1 cellular context compared by ENCODE assay signal in genomic region chr1:205325334-205325884, GRCh38.
TF ChIP-seq lines count a peak whose summit lies in the region.

No MANE protein-coding gene starts in this region.

TF ChIP-seq in K562, 482 proteins besides CTCF, POLR2A, EP300 and RAD21:
- TF ChIP-seq ZBTB11 (CRISPR knock-in tag; IDR thresholded peaks at IDR 0.05) (no peak), CREB3 (tag; conservative IDR thresholded peaks at IDR 0.05; ENCODE audit: low read depth) (no peak), SIN3B (IDR thresholded peaks at IDR 0.05; ENCODE audit: low read depth) (no peak), CEBPB (tag; IDR thresholded peaks at IDR 0.05) (peak; percentile 7; the same call in 1 of the 2 replicates), MAZ (CRISPR knock-in tag; conservative IDR thresholded peaks at IDR 0.05 in 1 of 2, IDR thresholded peaks at IDR 0.05 in 1 of 2) (peak; percentile 29 to 38; a peak in 1 of 4 replicates), NR2C2 (CRISPR knock-in tag; IDR thresholded peaks at IDR 0.05) (0 out of 2 replicates have a peak, but pooled peaks have one; percentile 70), NR2C2 (tag; IDR thresholded peaks at IDR 0.05) (no peak), KLF16 (IDR thresholded peaks at IDR 0.05) (peak; percentile 50), ID3 (CRISPR knock-in tag; IDR thresholded peaks at IDR 0.05) (no peak), ID3 (tag; IDR thresholded peaks at IDR 0.05) (peak; percentile 28; the same call in 1 of the 2 replicates), CC2D1A (IDR thresholded peaks at IDR 0.05) (peak; percentile 76), ZNF717 (CRISPR knock-in tag; IDR thresholded peaks at IDR 0.05) (no peak), REST (CRISPR knock-in tag; IDR thresholded peaks at IDR 0.05; ENCODE audit: low read depth) (no peak), RCOR1 (IDR thresholded peaks at IDR 0.05; ENCODE audit: borderline replicate concordance in 1 of 2, low read depth in 2 of 2, low read length in 2 of 2) (peak in 1 of 2 experiments; percentile 48; a peak in 1 of 4 replicates), USF1 (CRISPR knock-in tag; IDR thresholded peaks at IDR 0.05) (peak; percentile 48; the same call in 1 of the 2 replicates), ZNF24 (IDR thresholded peaks at IDR 0.05) (peak; percentile 96), ARID2 (IDR thresholded peaks at IDR 0.05) (peak; percentile 55; the same call in 1 of the 2 replicates), RB1 (IDR thresholded peaks at IDR 0.05; ENCODE audit: low read depth) (peak; percentile 34; the same call in 1 of the 2 replicates), ETS1 (conservative IDR thresholded peaks at IDR 0.05; ENCODE audit: control insufficient read depth, low read depth, low read length) (no peak), POLR3G (IDR thresholded peaks at IDR 0.05; ENCODE audit: extremely low read depth, insufficient read length, insufficient replicate concordance) (no peak), BHLHE40 (IDR thresholded peaks at IDR 0.05; ENCODE audit: low read length) (peak; percentile 11; the same call in 1 of the 2 replicates), SMC3 (conservative IDR thresholded peaks at IDR 0.05; ENCODE audit: insufficient read depth, low read depth, low read length) (peak; percentile 82), TFE3 (CRISPR knock-in tag; IDR thresholded peaks at IDR 0.05) (peak; percentile 46; the same call in 1 of the 2 replicates), JUND (IDR thresholded peaks at IDR 0.05; ENCODE audit: borderline replicate concordance, low read depth, low read length) (0 out of 2 replicates have a peak, but pooled peaks have one; percentile 19), JUND (tag; IDR thresholded peaks at IDR 0.05; ENCODE audit: borderline replicate concordance, low read depth, low read length) (no peak), DEAF1 (CRISPR knock-in tag; IDR thresholded peaks at IDR 0.05) (peak; percentile 84), ZNF197 (CRISPR knock-in tag; IDR thresholded peaks at IDR 0.05; ENCODE audit: low read depth) (no peak), OTX1 (CRISPR knock-in tag; IDR thresholded peaks at IDR 0.05) (0 out of 2 replicates have a peak, but pooled peaks have one; percentile 25), NFYB (IDR thresholded peaks at IDR 0.05; ENCODE audit: extremely low read depth, insufficient read length) (no peak)
